ENCODE assay signal across 42 cellular contexts in the genomic region with DNA sequence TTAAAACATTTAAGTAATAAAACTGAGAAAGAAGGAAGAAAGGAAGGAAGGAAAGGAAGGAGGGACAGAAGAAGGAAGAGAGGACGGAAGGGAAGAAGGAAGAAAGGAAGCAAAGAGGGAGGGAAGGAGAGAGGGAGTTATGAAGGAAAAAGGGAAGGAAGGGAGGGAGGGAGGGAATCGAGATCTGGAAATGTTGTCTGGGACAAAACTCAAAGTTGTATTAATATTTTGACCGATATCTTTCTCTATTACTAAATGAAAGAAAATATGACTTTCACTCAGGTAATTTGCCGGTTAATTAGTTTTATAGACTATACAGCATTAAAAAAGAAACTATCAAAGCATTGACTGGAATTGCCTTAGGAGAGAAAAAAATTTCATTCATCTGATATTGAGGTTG. TPM values are rescaled to one million over a fixed set of nuclear protein-coding genes. Genes with fewer than 3 reads are reported as not detected.
"Had no signal": no experiment of that assay in that cellular context is flagged by ENCODE, and none has a peak within 500 bp of the region (broad histone marks: within the 10 kb centered on the region; RNA-seq: fewer than 3 reads in every experiment).

No MANE protein-coding gene starts in this region.

- H3K4me1 Mint-ChIP-seq: activated naive CD4-positive, alpha-beta T cell treated with anti-CD3 and anti-CD28 coated beads, Interleukin-2, amount 50 U/mL, for 24 hours; activated naive CD8-positive, alpha-beta T cell treated with anti-CD3 and anti-CD28 coated beads for 36 hours; activated naive CD8-positive, alpha-beta T cell treated with anti-CD3 and anti-CD28 coated beads, Interleukin-2, amount 50 U/mL, for 24 hours; activated T-helper 17 cell treated with anti-CD3 and anti-CD28 coated beads, Interleukin-2, amount 50 U/mL, for 72 hours; brain; central memory CD8-positive, alpha-beta T cell had no signal

- H3K27ac Mint-ChIP-seq: activated naive CD4-positive, alpha-beta T cell treated with anti-CD3 and anti-CD28 coated beads for 36 hours; activated naive CD4-positive, alpha-beta T cell treated with anti-CD3 and anti-CD28 coated beads, Interleukin-2, amount 10 ng/mL, durations not matched to agents 7 days and 5 days; activated naive CD4-positive, alpha-beta T cell treated with anti-CD3 and anti-CD28 coated beads, Interleukin-2, amount 50 U/mL, for 24 hours; activated naive CD4-positive, alpha-beta T cell treated with anti-CD3 and anti-CD28 coated beads, Interleukin-2, amount 50 U/mL, for 72 hours; activated naive CD8-positive, alpha-beta T cell; activated naive CD8-positive, alpha-beta T cell treated with anti-CD3 and anti-CD28 coated beads for 36 hours; activated naive CD8-positive, alpha-beta T cell treated with anti-CD3 and anti-CD28 coated beads, Interleukin-2, amount 10 ng/mL, durations not matched to agents 7 days and 5 days; activated naive CD8-positive, alpha-beta T cell treated with anti-CD3 and anti-CD28 coated beads, Interleukin-2, amount 50 U/mL, for 24 hours; activated T-cell treated with anti-CD3 and anti-CD28 coated beads, Interleukin-2, amount 50 U/mL, for 24 hours; activated T-helper 1 cell treated with anti-CD3 and anti-CD28 coated beads, Interleukin-12 subunit alpha, Interleukin-12 subunit beta, Interleukin-2, Interleukin-4 antibody, amounts not matched to agents 30 ng/mL and 10 ng/mL and 1 ng/mL, durations not matched to agents 14 hours and 24 hours and 36 hours; activated T-helper 17 cell treated with anti-CD3 and anti-CD28 coated beads, Interleukin-2, amount 50 U/mL, for 72 hours; activated T-helper 2 cell treated with anti-CD3 and anti-CD28 coated beads, Interferon-gamma antibody, Interleukin-2, Interleukin-4, amounts not matched to agents 10 μg/mL and 5 μg/mL and 100 μg/mL, durations not matched to agents 14 hours and 24 hours and 36 hours; brain had no signal

- H3K27me3 Mint-ChIP-seq: activated naive CD8-positive, alpha-beta T cell had no signal

- H3K27me3 ChIP-seq: adrenal gland, ascending aorta, body of pancreas, brain microvascular endothelial cell, breast epithelium, cardiac muscle cell had no signal

- H3K4me3 ChIP-seq: adrenal gland, ascending aorta, body of pancreas, breast epithelium, cardiac muscle cell had no signal

- DNase-seq: activated effector memory CD4-positive, alpha-beta T cell treated with anti-CD3 and anti-CD28 coated beads, Interleukin-2, amount 50 U/mL, for 16 hours; activated effector memory CD4-positive, alpha-beta T cell treated with Interleukin-2 at 50 U/mL for 16 hours; activated gamma-delta T cell; activated gamma-delta T cell treated with Interleukin-2 at 50 U/mL for 16 hours; activated naive CD4-positive, alpha-beta T cell; activated naive CD4-positive, alpha-beta T cell treated with anti-CD3 and anti-CD28 coated beads for 36 hours; activated naive CD4-positive, alpha-beta T cell treated with anti-CD3 and anti-CD28 coated beads, Interleukin-2, amount 10 ng/mL, durations not matched to agents 7 days and 5 days; activated naive CD4-positive, alpha-beta T cell treated with anti-CD3 and anti-CD28 coated beads, Interleukin-2, amount 50 U/mL, for 16 hours; activated naive CD4-positive, alpha-beta T cell treated with Interleukin-2 at 50 U/mL for 16 hours; activated naive CD8-positive, alpha-beta T cell treated with anti-CD3 and anti-CD28 coated beads for 36 hours; activated naive CD8-positive, alpha-beta T cell treated with anti-CD3 and anti-CD28 coated beads, Interleukin-2, amount 10 ng/mL, durations not matched to agents 7 days and 5 days; activated naive CD8-positive, alpha-beta T cell treated with anti-CD3 and anti-CD28 coated beads, Interleukin-2, amount 50 U/mL, for 24 hours; activated T-cell treated with anti-CD3 and anti-CD28 coated beads, Interleukin-2, amount 50 U/mL, for 1 hour; activated T-cell treated with anti-CD3 and anti-CD28 coated beads, Interleukin-2, amount 50 U/mL, for 24 hours; activated T-cell treated with anti-CD3 and anti-CD28 coated beads, Interleukin-2, amount 50 U/mL, for 4 hours; adrenal gland; amniotic stem cell; amygdala; anterior cingulate cortex; aorta; body of pancreas; brain microvascular endothelial cell; caudate nucleus; central memory CD4-positive, alpha-beta T cell; cerebellar nuclear complex had no signal

- H3K4me3 Mint-ChIP-seq: activated naive CD4-positive, alpha-beta T cell treated with anti-CD3 and anti-CD28 coated beads for 36 hours; activated naive CD4-positive, alpha-beta T cell treated with anti-CD3 and anti-CD28 coated beads, Interleukin-2, amount 10 ng/mL, durations not matched to agents 7 days and 5 days; activated naive CD4-positive, alpha-beta T cell treated with anti-CD3 and anti-CD28 coated beads, Interleukin-2, amount 50 U/mL, for 24 hours; activated naive CD8-positive, alpha-beta T cell; activated naive CD8-positive, alpha-beta T cell treated with anti-CD3 and anti-CD28 coated beads for 36 hours; activated naive CD8-positive, alpha-beta T cell treated with anti-CD3 and anti-CD28 coated beads, Interleukin-2, amount 10 ng/mL, durations not matched to agents 7 days and 5 days; activated naive CD8-positive, alpha-beta T cell treated with anti-CD3 and anti-CD28 coated beads, Interleukin-2, amount 50 U/mL, for 24 hours; activated T-cell treated with anti-CD3 and anti-CD28 coated beads, Interleukin-2, amount 50 U/mL, for 24 hours; activated T-cell treated with anti-CD3 and anti-CD28 coated beads, Interleukin-2, amount 50 U/mL, for 4 hours; activated T-helper 1 cell treated with anti-CD3 and anti-CD28 coated beads, Interleukin-12 subunit alpha, Interleukin-12 subunit beta, Interleukin-2, Interleukin-4 antibody, amounts not matched to agents 30 ng/mL and 10 ng/mL and 1 ng/mL, durations not matched to agents 14 hours and 24 hours and 36 hours; activated T-helper 17 cell treated with anti-CD3 and anti-CD28 coated beads, Interleukin-2, amount 50 U/mL, for 72 hours; brain; central memory CD8-positive, alpha-beta T cell had no signal

- FAIRE-seq: astrocyte, bronchial epithelial cell, colon had no signal

- H3K27ac ChIP-seq: adrenal gland, ascending aorta, body of pancreas, brain microvascular endothelial cell, breast epithelium, cardiac muscle cell had no signal

- H3K36me3 ChIP-seq: adrenal gland, ascending aorta, brain microvascular endothelial cell, breast epithelium, cardiac muscle cell had no signal

- H3K36me3 Mint-ChIP-seq: activated naive CD4-positive, alpha-beta T cell treated with anti-CD3 and anti-CD28 coated beads, Interleukin-2, amount 10 ng/mL, durations not matched to agents 7 days and 5 days; activated naive CD4-positive, alpha-beta T cell treated with anti-CD3 and anti-CD28 coated beads, Interleukin-2, amount 50 U/mL, for 24 hours; activated naive CD4-positive, alpha-beta T cell treated with anti-CD3 and anti-CD28 coated beads, Interleukin-2, amount 50 U/mL, for 72 hours; activated naive CD8-positive, alpha-beta T cell; activated naive CD8-positive, alpha-beta T cell treated with anti-CD3 and anti-CD28 coated beads for 36 hours; activated naive CD8-positive, alpha-beta T cell treated with anti-CD3 and anti-CD28 coated beads, Interleukin-2, amount 10 ng/mL, durations not matched to agents 7 days and 5 days; brain had no signal

- H3K9me3 ChIP-seq: adrenal gland, ascending aorta, body of pancreas, breast epithelium had no signal

- ATAC-seq: activated naive CD4-positive, alpha-beta T cell treated with anti-CD3 and anti-CD28 coated beads, Interleukin-2, amount 50 U/mL, for 72 hours; activated naive CD8-positive, alpha-beta T cell treated with anti-CD3 and anti-CD28 coated beads, Interleukin-2, amount 50 U/mL, for 24 hours; activated T-cell treated with anti-CD3 and anti-CD28 coated beads, Interleukin-2, amount 50 U/mL, for 4 hours; activated T-helper 17 cell treated with anti-CD3 and anti-CD28 coated beads, Interleukin-2, amount 50 U/mL, for 72 hours; body of pancreas had no signal

- H3K9me3 Mint-ChIP-seq: activated naive CD4-positive, alpha-beta T cell treated with anti-CD3 and anti-CD28 coated beads for 36 hours; activated naive CD4-positive, alpha-beta T cell treated with anti-CD3 and anti-CD28 coated beads, Interleukin-2, amount 10 ng/mL, durations not matched to agents 7 days and 5 days; activated naive CD4-positive, alpha-beta T cell treated with anti-CD3 and anti-CD28 coated beads, Interleukin-2, amount 50 U/mL, for 24 hours; activated naive CD4-positive, alpha-beta T cell treated with anti-CD3 and anti-CD28 coated beads, Interleukin-2, amount 50 U/mL, for 72 hours; activated naive CD8-positive, alpha-beta T cell treated with anti-CD3 and anti-CD28 coated beads, Interleukin-2, amount 10 ng/mL, durations not matched to agents 7 days and 5 days; activated naive CD8-positive, alpha-beta T cell treated with anti-CD3 and anti-CD28 coated beads, Interleukin-2, amount 50 U/mL, for 24 hours; activated T-cell treated with anti-CD3 and anti-CD28 coated beads, Interleukin-2, amount 50 U/mL, for 24 hours; activated T-cell treated with anti-CD3 and anti-CD28 coated beads, Interleukin-2, amount 50 U/mL, for 4 hours; activated T-helper 1 cell treated with anti-CD3 and anti-CD28 coated beads, Interleukin-12 subunit alpha, Interleukin-12 subunit beta, Interleukin-2, Interleukin-4 antibody, amounts not matched to agents 30 ng/mL and 10 ng/mL and 1 ng/mL, durations not matched to agents 14 hours and 24 hours and 36 hours; activated T-helper 17 cell treated with anti-CD3 and anti-CD28 coated beads, Interleukin-2, amount 50 U/mL, for 72 hours; activated T-helper 2 cell treated with anti-CD3 and anti-CD28 coated beads, Interferon-gamma antibody, Interleukin-2, Interleukin-4, amounts not matched to agents 10 μg/mL and 5 μg/mL and 100 μg/mL, durations not matched to agents 14 hours and 24 hours and 36 hours; central memory CD8-positive, alpha-beta T cell had no signal

- H3K4me1 ChIP-seq: adrenal gland, ascending aorta, body of pancreas, breast epithelium had no signal

RNA-seq across cellular contexts. Expression of a gene that starts 44.4 kb away (rescaled TPM):
- total RNA-seq: activated naive CD4-positive, alpha-beta T cell treated with anti-CD3 and anti-CD28 coated beads for 36 hours; activated naive CD4-positive, alpha-beta T cell treated with anti-CD3 and anti-CD28 coated beads, Interleukin-2, amount 50 U/mL, for 72 hours; activated naive CD8-positive, alpha-beta T cell treated with anti-CD3 and anti-CD28 coated beads for 36 hours; activated naive CD8-positive, alpha-beta T cell treated with anti-CD3 and anti-CD28 coated beads, Interleukin-2, amount 10 ng/mL, durations not matched to agents 7 days and 5 days; activated T-cell treated with anti-CD3 and anti-CD28 coated beads, Interleukin-2, amount 50 U/mL, for 4 hours; activated T-helper 1 cell treated with anti-CD3 and anti-CD28 coated beads, Interleukin-12 subunit alpha, Interleukin-12 subunit beta, Interleukin-2, Interleukin-4 antibody, amounts not matched to agents 30 ng/mL and 10 ng/mL and 1 ng/mL, durations not matched to agents 14 hours and 24 hours and 36 hours; activated T-helper 17 cell treated with anti-CD3 and anti-CD28 coated beads, Interleukin-2, amount 50 U/mL, for 72 hours; activated T-helper 2 cell treated with anti-CD3 and anti-CD28 coated beads, Interferon-gamma antibody, Interleukin-2, Interleukin-4, amounts not matched to agents 10 μg/mL and 5 μg/mL and 100 μg/mL, durations not matched to agents 14 hours and 24 hours and 36 hours; adrenal gland; ascending aorta; astrocyte; breast epithelium; bronchial epithelial cell; cardiac muscle cell; cardiac septum; cerebellum; chondrocyte had no signal
- polyA plus RNA-seq: aorta, cardiac muscle cell had no signal

RNA-seq across cellular contexts. Expression of a gene that starts 55.3 kb away (rescaled TPM):
- total RNA-seq: ascending aorta, body of pancreas, bronchial epithelial cell had no signal
